Comparison of ENCODE assay signal across 10 cellular contexts in the genomic region with DNA sequence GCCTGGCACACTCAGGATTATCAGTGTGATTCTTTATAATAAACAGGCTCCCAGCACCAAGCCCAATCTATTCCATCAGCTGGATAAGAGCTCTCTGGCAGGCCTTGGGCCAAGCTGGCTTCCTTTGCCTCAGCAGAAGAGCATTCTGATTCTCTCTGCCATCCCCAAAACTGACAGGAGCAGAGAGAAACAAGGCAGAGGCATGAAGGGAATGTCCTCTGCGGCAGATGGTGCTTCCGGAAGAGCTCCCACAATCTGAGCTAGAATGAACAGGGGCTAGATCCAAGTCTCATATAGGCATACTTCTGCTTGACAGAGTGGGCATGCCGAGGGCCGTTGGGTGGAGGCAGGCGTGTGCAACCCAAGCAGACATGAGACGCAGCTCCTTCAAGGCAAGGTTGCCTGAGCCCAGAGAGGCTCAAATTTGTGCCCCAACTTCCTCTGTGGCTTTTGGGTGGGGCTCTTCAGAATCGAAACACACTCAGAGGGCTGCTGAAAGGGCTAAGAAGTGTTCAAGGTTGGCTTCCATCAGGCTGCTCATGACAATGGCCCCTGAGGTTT. TPM values are rescaled to one million over a fixed set of nuclear protein-coding genes. Genes with fewer than 3 reads are reported as not detected.
DNase-seq lines count a peak whose midpoint lies in the region; ATAC-seq and TF ChIP-seq lines count a peak whose summit lies in the region.
"Had no signal": no experiment of that assay in that cellular context is flagged by ENCODE, and none has a peak within 500 bp of the region (broad histone marks: within the 10 kb centered on the region; RNA-seq: fewer than 3 reads in every experiment).

No MANE protein-coding gene starts in this region.

- H3K4me3 ChIP-seq in brain microvascular endothelial cell (ENCODE audit: low read depth, low read length): no peak overlapping the region
- no peak overlapping the region for H3K4me3 ChIP-seq in sigmoid colon
- H3K4me3 ChIP-seq in testis: no peak overlapping the region
- H3K4me3 ChIP-seq: SJSA1 had no signal

- TF ChIP-seq EP300 in sigmoid colon (IDR thresholded peaks at IDR 0.05): no peak

- in situ Hi-C loops in brain microvascular endothelial cell (cut with HindIII; ENCODE audit: low pct_ligation_motif_present, low sequenced_read_pairs): no loop called here

- DNase-seq in RPMI8226 (peak; percentile 30), brain microvascular endothelial cell (no peak), sigmoid colon (no peak), testis (no peak), medulla oblongata (ENCODE audit: extremely low spot score) (no peak), HT-29 (ENCODE audit: low spot score) (no peak)

- H3K9me3 ChIP-seq in sigmoid colon (no peaks in the 10 kb centered on the region), testis (no peaks in the 10 kb centered on the region)
- H3K9me3 ChIP-seq: SJSA1 had no signal

- H3K4me1 ChIP-seq in sigmoid colon (peaks cover 0 to 71% (median 47%) of the 10 kb centered on the region in 4 donors), testis (peaks cover 20% of the 10 kb centered on the region)

- H3K27ac ChIP-seq in brain microvascular endothelial cell (peak overlapping the region; percentile 95), sigmoid colon (peak overlapping the region; percentile 7 to 95 (median 52)), testis (no peak overlapping the region)
- H3K27ac ChIP-seq: SJSA1 had no signal

- H3K27me3 ChIP-seq in brain microvascular endothelial cell (replicated peaks) (no peaks in the 10 kb centered on the region), sigmoid colon (no peaks in the 10 kb centered on the region), testis (no peaks in the 10 kb centered on the region)
- H3K27me3 ChIP-seq: SJSA1 had no signal

- H3K36me3 ChIP-seq in brain microvascular endothelial cell (replicated peaks) (peaks cover 72% of the 10 kb centered on the region), sigmoid colon (peaks cover 0 to 39% (median 19%) of the 10 kb centered on the region in 4 donors), testis (ENCODE audit: low read depth, missing control alignments) (no peaks in the 10 kb centered on the region)

- 49 to 56% methylated on average over 7 of the region's 7 CpGs for WGBS in sigmoid colon, 2 donors
- WGBS in testis, 2 donors: 70 to 84% methylated on average over 6 to 7 of the region's 7 CpGs

- intact Hi-C loops in sigmoid colon (cut with DNase I) (no loop called here), testis (cut with DNase I; ENCODE audit: low total_unique reads) (no loop called here)

- ATAC-seq in GM18519 (IDR thresholded peaks at IDR 0.05; ENCODE audit: low FRiP score, unreplicated experiment): peak; percentile 36
- peak; percentile 32 for ATAC-seq in HG02588 (IDR thresholded peaks at IDR 0.05; ENCODE audit: unreplicated experiment)

- TF ChIP-seq POLR2A in sigmoid colon (IDR thresholded peaks at IDR 0.05): no peak
- no peak for TF ChIP-seq POLR2A in testis (IDR thresholded peaks at IDR 0.05)

- TF ChIP-seq CTCF in brain microvascular endothelial cell (IDR thresholded peaks at IDR 0.05; ENCODE audit: low read depth, low read length, missing control alignments) (no peak), sigmoid colon (IDR thresholded peaks at IDR 0.05) (no peak), testis (IDR thresholded peaks at IDR 0.05) (no peak)

RNA-seq across cellular contexts. Expression of gene CAPN2, which starts 4.0 kb away (rescaled TPM):
- 100 to 1,000 TPM in 1 of 4 donors, 10 to 100 TPM in 3; 67.3 to 154 (median 73.6) TPM for total RNA-seq in sigmoid colon
- polyA plus RNA-seq in sigmoid colon: 100 to 1,000 TPM; 135 to 266 (median 158) TPM
- 100 to 1,000 TPM; 174 to 179 TPM for total RNA-seq in testis
- polyA plus RNA-seq in testis (ENCODE audit: insufficient read depth, low read depth, low replicate concordance): 99.0 TPM
- total RNA-seq in HT-29 (2014; rRNA removed; shearing (Covaris generic)): 101 and 121 TPM in 2 replicates

RNA-seq across cellular contexts. Expression of gene CAPN8, which starts 50.9 kb away (rescaled TPM):
- total RNA-seq in sigmoid colon: 1 to 10 TPM in 1 of 4 donors, not detected in 3; 1.1 TPM
- polyA plus RNA-seq in sigmoid colon: 10 to 100 TPM; 21.6 to 67.6 (median 63.8) TPM
- 1 to 10 TPM; 1.4 to 3.2 TPM for total RNA-seq in testis
- 4.3 TPM for polyA plus RNA-seq in testis (ENCODE audit: insufficient read depth, low read depth, low replicate concordance)
- 50.6 and 71.9 TPM in 2 replicates for total RNA-seq in HT-29 (2014; rRNA removed; shearing (Covaris generic))
- total RNA-seq: lung microvascular endothelial cell, SJSA1 had no signal

Comparison
In these comparisons a context has a peak if more than half of its experiments do, and no peak if none do; other contexts are left out.
1. H3K27ac ChIP-seq: peak in brain microvascular endothelial cell (single experiment) and sigmoid colon (4 of 4); none in testis (0 of 2).
2. RNA of gene CAPN8, which starts 50.9 kb away (total RNA-seq): 50.6 to 71.9 TPM in HT-29; 1.4 to 3.2 TPM in testis and 1.1 TPM in sigmoid colon; every median in the first group is over 10 times any median in the second.